In genomic region chr19:34733826-34734600, GRCh38 we compare ENCODE assay signal across 8 cellular contexts. TPM values are rescaled to one million over a fixed set of nuclear protein-coding genes. Genes with fewer than 3 reads are reported as not detected.
DNase-seq lines count a peak whose midpoint lies in the region; ATAC-seq, FAIRE-seq and TF ChIP-seq lines count a peak whose summit lies in the region.

ZNF181 (plus strand) TSS chr19:34734243; CDS start chr19:34735038, 795 bp downstream.

- peak; percentile 89 for DNase-seq in BE2C
- peak; percentile 67 for DNase-seq in GM19239 (ENCODE audit: insufficient read length, low spot score)
- DNase-seq in NCI-H510A treated with DMSO at 0.1 percent for 48 hours (lab: John Stamatoyannopoulos, UW): peak; percentile 90
- peak; percentile 94 for DNase-seq in activated CD4-positive, alpha-beta T cell treated with anti-CD3 and anti-CD28 coated beads, Interleukin-2, amount 10 ng/mL, durations not matched to agents 24 days and 14 days
- peak; percentile 31 for DNase-seq in cortex of kidney (lab: John Stamatoyannopoulos, UW)
- DNase-seq in left lung: peak; percentile 91 to 92
- DNase-seq in stimulated activated CD4-positive, alpha-beta T cell treated with anti-CD3 and anti-CD28 coated beads, Interleukin-2, amount 100 ng/mL, for 4 hours (ENCODE audit: low read depth): peak; percentile 74

- intact Hi-C loops in activated CD4-positive, alpha-beta T cell treated with anti-CD3 and anti-CD28 coated beads, Interleukin-2, amount 10 ng/mL, durations not matched to agents 24 days and 14 days (cut with micrococcal nuclease): loop anchor here (1.0 kb wide), 2 partner anchors 39 to 57 kb away; partner anchors contain the start of genes SCGB2B2, ZNF302 and ZNF599
- intact Hi-C loops in left lung (cut with DNase I): no loop called here

- TF ChIP-seq CTCF in BE2C (IDR thresholded peaks at IDR 0.05; ENCODE audit: low read depth, low read length) (no peak), left lung (IDR thresholded peaks at IDR 0.05) (no peak)

- H3K4me3 ChIP-seq in BE2C (ENCODE audit: low read depth, low read length): peak within 1 kb of the TSS; percentile 78
- peak within 1 kb of the TSS; percentile 61 to 68 for H3K4me3 ChIP-seq in left lung

- H3K36me3 ChIP-seq in BE2C: no peaks in the 10 kb centered on the region
- H3K36me3 ChIP-seq in left lung: peaks cover 0 to 24% of the 10 kb centered on the region in 2 donors

- no peaks in the 10 kb centered on the region; the same call in 1 of the 2 replicates for H3K4me1 ChIP-seq in BE2C
- peaks cover 5 to 28% of the 10 kb centered on the region in 2 donors for H3K4me1 ChIP-seq in left lung

- H3K27me3 Mint-ChIP-seq in activated CD4-positive, alpha-beta T cell treated with anti-CD3 and anti-CD28 coated beads, Interleukin-2, amount 10 ng/mL, durations not matched to agents 24 days and 14 days: no peaks in the 10 kb centered on the region

- FAIRE-seq in GM19239 (lab: Jason Lieb, UNC): peak; percentile 90

- H3K9me3 Mint-ChIP-seq in activated CD4-positive, alpha-beta T cell treated with anti-CD3 and anti-CD28 coated beads, Interleukin-2, amount 10 ng/mL, durations not matched to agents 24 days and 14 days: peaks cover 11% of the 10 kb centered on the region

- H3K4me3 Mint-ChIP-seq in activated CD4-positive, alpha-beta T cell treated with anti-CD3 and anti-CD28 coated beads, Interleukin-2, amount 10 ng/mL, durations not matched to agents 24 days and 14 days: peak within 1 kb of the TSS; percentile 93

- H3K27ac ChIP-seq in left lung: peak within 1 kb of the TSS; percentile 92 to 97

- ATAC-seq in HG03442 (IDR thresholded peaks at IDR 0.05; ENCODE audit: unreplicated experiment) (peak; percentile 68), left lung (peak; percentile 96)

- H3K9me3 ChIP-seq in BE2C: no peaks in the 10 kb centered on the region
- H3K9me3 ChIP-seq in left lung: peaks cover 8 to 27% of the 10 kb centered on the region in 2 donors

- peaks cover 30% of the 10 kb centered on the region for H3K36me3 Mint-ChIP-seq in activated CD4-positive, alpha-beta T cell treated with anti-CD3 and anti-CD28 coated beads, Interleukin-2, amount 10 ng/mL, durations not matched to agents 24 days and 14 days (ENCODE audit: low read depth)

- H3K27me3 ChIP-seq in BE2C (no peaks in the 10 kb centered on the region), left lung (no peaks in the 10 kb centered on the region)

- H3K4me1 Mint-ChIP-seq in activated CD4-positive, alpha-beta T cell treated with anti-CD3 and anti-CD28 coated beads, Interleukin-2, amount 10 ng/mL, durations not matched to agents 24 days and 14 days: peaks cover 23% of the 10 kb centered on the region

- peak within 1 kb of the TSS; percentile 96 for H3K27ac Mint-ChIP-seq in activated CD4-positive, alpha-beta T cell treated with anti-CD3 and anti-CD28 coated beads, Interleukin-2, amount 10 ng/mL, durations not matched to agents 24 days and 14 days

RNA-seq across cellular contexts. Expression of gene ZNF181, which starts in this region (rescaled TPM):
- polyA plus RNA-seq in BE2C (2012; ENCODE audit: insufficient read depth, insufficient read length, low read depth): 21.3 TPM
- 3.9 and 4.4 TPM in 2 replicates for total RNA-seq in activated CD4-positive, alpha-beta T cell treated with anti-CD3 and anti-CD28 coated beads, Interleukin-2, amount 10 ng/mL, durations not matched to agents 24 days and 14 days
- total RNA-seq in left lung: 1 to 10 TPM; 7.8 to 8.5 TPM

Comparison
In these comparisons a context has a peak if more than half of its experiments do, and no peak if none do; other contexts are left out.
1. Peak in every context shown above with its lines: DNase-seq, ATAC-seq, H3K4me3 ChIP-seq and H3K27ac ChIP-seq.
2. DNase-seq: peak in every context shown above with its lines; median percentile 94 in activated CD4-positive, alpha-beta T cell treated with anti-CD3 and anti-CD28 coated beads, Interleukin-2, amount 10 ng/mL, durations not matched to agents 24 days and 14 days; 92 in left lung; 90 in NCI-H510A treated with DMSO at 0.1 percent for 48 hours; 89 in BE2C; 74 in stimulated activated CD4-positive, alpha-beta T cell treated with anti-CD3 and anti-CD28 coated beads, Interleukin-2, amount 100 ng/mL, for 4 hours; 67 in GM19239; 31 in cortex of kidney.